ENCODE assay signal across 8 cellular contexts in genomic region chrX:151397741-151398070, GRCh38. TPM values are rescaled to one million over a fixed set of nuclear protein-coding genes. Genes with fewer than 3 reads are reported as not detected.
DNase-seq lines count a peak whose midpoint lies in the region; ATAC-seq and TF ChIP-seq lines count a peak whose summit lies in the region.

No MANE protein-coding gene starts in this region.

- H3K9me3 ChIP-seq in adipocyte (ENCODE audit: control insufficient read depth, low read length) = no peaks in the 10 kb centered on the region
- no peaks in the 10 kb centered on the region for H3K9me3 ChIP-seq in liver (ENCODE audit: control insufficient read depth in 4 of 4, low read length in 3 of 4)
- H3K9me3 ChIP-seq in uterus = no peaks in the 10 kb centered on the region

- DNase-seq in adipocyte (ENCODE audit: low read depth) = no peak
- DNase-seq in uterus = no peak
- no peak for DNase-seq in cerebellar cortex (ENCODE audit: low spot score)
- no peak for DNase-seq in NCI-H226

- ATAC-seq in GM18498 (IDR thresholded peaks at IDR 0.05; ENCODE audit: unreplicated experiment) (peak; percentile 1), HG03442 (IDR thresholded peaks at IDR 0.05; ENCODE audit: unreplicated experiment) (peak; percentile 4), GM19452 (IDR thresholded peaks at IDR 0.05; ENCODE audit: unreplicated experiment) (no peak)

- H3K4me3 ChIP-seq in adipocyte (ENCODE audit: low read length) = peak overlapping the region; percentile 93
- peak overlapping the region; percentile 82 to 94 (median 89) for H3K4me3 ChIP-seq in liver (ENCODE audit: low read depth in 1 of 3, low read length in 3 of 3)
- H3K4me3 ChIP-seq in uterus = peak overlapping the region; percentile 53 to 64

- H3K27ac ChIP-seq in liver (ENCODE audit: low read depth in 1 of 2, low read length in 2 of 2) (no peak overlapping the region), uterus (peak overlapping the region; percentile 87 to 95)

- intact Hi-C loops in uterus (cut with DNase I; ENCODE audit: low total_unique reads) = no loop called here

- TF ChIP-seq CTCF in liver (IDR thresholded peaks at IDR 0.05; ENCODE audit: low read depth, low read length, missing input control) = no peak
- TF ChIP-seq CTCF in uterus (IDR thresholded peaks at IDR 0.05) = no peak

- H3K36me3 ChIP-seq in adipocyte (ENCODE audit: control insufficient read depth, insufficient read depth, low read length, severe bottlenecking) = no peaks in the 10 kb centered on the region
- H3K36me3 ChIP-seq in liver (ENCODE audit: control insufficient read depth in 4 of 4, insufficient read depth in 3 of 4, low read depth in 1 of 4, low read length in 3 of 4) = no peaks in the 10 kb centered on the region
- no peaks in the 10 kb centered on the region for H3K36me3 ChIP-seq in uterus

- H3K4me1 ChIP-seq in adipocyte (ENCODE audit: control insufficient read depth, insufficient read depth, low read length) (peaks cover 25% of the 10 kb centered on the region), liver (ENCODE audit: control insufficient read depth in 4 of 4, insufficient read depth in 4 of 4, low read length in 3 of 4) (peaks cover 0 to 21% (median 4%) of the 10 kb centered on the region in 4 donors), uterus (no peaks in the 10 kb centered on the region)

- peak overlapping the region; percentile 93 for H3K9ac ChIP-seq in adipocyte (ENCODE audit: low read length)
- H3K9ac ChIP-seq in liver (ENCODE audit: low read depth in 1 of 2, low read length in 2 of 2) = peak overlapping the region; percentile 51 to 84

- no peak for TF ChIP-seq RAD21 in liver (IDR thresholded peaks at IDR 0.05)

- TF ChIP-seq POLR2A in uterus (IDR thresholded peaks at IDR 0.05) = no peak

- 1% methylated on average over 2 of the region's 2 CpGs for WGBS in liver

- no peaks in the 10 kb centered on the region for H3K27me3 ChIP-seq in adipocyte (replicated peaks; ENCODE audit: control insufficient read depth, insufficient read depth, low read length)
- H3K27me3 ChIP-seq in liver (ENCODE audit: control insufficient read depth in 4 of 4, insufficient read depth in 4 of 4, low read length in 3 of 4) = no peaks in the 10 kb centered on the region
- H3K27me3 ChIP-seq in uterus = no peaks in the 10 kb centered on the region

TF ChIP-seq in liver, 16 proteins besides CTCF, POLR2A, EP300 and RAD21:
- TF ChIP-seq HNF4G (IDR thresholded peaks at IDR 0.05) (no peak), YY1 (IDR thresholded peaks at IDR 0.05) (no peak), TAF1 (conservative IDR thresholded peaks at IDR 0.05) (no peak), SP1 (IDR thresholded peaks at IDR 0.05) (no peak), GABPA (IDR thresholded peaks at IDR 0.05 in 1 of 2, conservative IDR thresholded peaks at IDR 0.05 in 1 of 2) (no peak), RXRA (IDR thresholded peaks at IDR 0.05) (no peak), JUND (IDR thresholded peaks at IDR 0.05) (no peak), REST (IDR thresholded peaks at IDR 0.05) (no peak), HNF4A (conservative IDR thresholded peaks at IDR 0.05) (no peak), ATF3 (IDR thresholded peaks at IDR 0.05) (no peak), EGR1 (IDR thresholded peaks at IDR 0.05; ENCODE audit: low read depth in 2 of 2) (no peak), NR2F2 (IDR thresholded peaks at IDR 0.05) (no peak), FOXA1 (IDR thresholded peaks at IDR 0.05) (no peak)
- TF ChIP-seq, protein P1, sequence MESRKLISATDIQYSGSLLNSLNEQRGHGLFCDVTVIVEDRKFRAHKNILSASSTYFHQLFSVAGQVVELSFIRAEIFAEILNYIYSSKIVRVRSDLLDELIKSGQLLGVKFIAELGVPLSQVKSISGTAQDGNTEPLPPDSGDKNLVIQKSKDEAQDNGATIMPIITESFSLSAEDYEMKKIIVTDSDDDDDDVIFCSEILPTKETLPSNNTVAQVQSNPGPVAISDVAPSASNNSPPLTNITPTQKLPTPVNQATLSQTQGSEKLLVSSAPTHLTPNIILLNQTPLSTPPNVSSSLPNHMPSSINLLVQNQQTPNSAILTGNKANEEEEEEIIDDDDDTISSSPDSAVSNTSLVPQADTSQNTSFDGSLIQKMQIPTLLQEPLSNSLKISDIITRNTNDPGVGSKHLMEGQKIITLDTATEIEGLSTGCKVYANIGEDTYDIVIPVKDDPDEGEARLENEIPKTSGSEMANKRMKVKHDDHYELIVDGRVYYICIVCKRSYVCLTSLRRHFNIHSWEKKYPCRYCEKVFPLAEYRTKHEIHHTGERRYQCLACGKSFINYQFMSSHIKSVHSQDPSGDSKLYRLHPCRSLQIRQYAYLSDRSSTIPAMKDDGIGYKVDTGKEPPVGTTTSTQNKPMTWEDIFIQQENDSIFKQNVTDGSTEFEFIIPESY (IDR thresholded peaks at IDR 0.05) = no peak
- TF ChIP-seq, protein P2, sequence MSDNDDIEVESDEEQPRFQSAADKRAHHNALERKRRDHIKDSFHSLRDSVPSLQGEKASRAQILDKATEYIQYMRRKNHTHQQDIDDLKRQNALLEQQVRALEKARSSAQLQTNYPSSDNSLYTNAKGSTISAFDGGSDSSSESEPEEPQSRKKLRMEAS (IDR thresholded peaks at IDR 0.05) = no peak

RNA-seq across cellular contexts. Expression of gene VMA21, which starts 0.7 kb away (rescaled TPM):
- total RNA-seq in liver = 10 to 100 TPM; 13.1 to 20.6 TPM
- polyA plus RNA-seq in liver = 10 to 100 TPM in 1 of 2 donors, 1 to 10 TPM in 1; 4.1 to 10.6 TPM
- 10 to 100 TPM; 12.9 to 79.2 (median 23.7) TPM for total RNA-seq in uterus

Comparison
In these comparisons a context has a peak if more than half of its experiments do, and no peak if none do; other contexts are left out.
1. H3K27ac ChIP-seq: peak in uterus (2 of 2); none in liver (0 of 2).
2. Peak in every context shown above with its lines, with median percentiles within 50 percentile points of each other: H3K4me3 ChIP-seq.